8 cellular contexts compared by ENCODE assay signal in the genomic region with DNA sequence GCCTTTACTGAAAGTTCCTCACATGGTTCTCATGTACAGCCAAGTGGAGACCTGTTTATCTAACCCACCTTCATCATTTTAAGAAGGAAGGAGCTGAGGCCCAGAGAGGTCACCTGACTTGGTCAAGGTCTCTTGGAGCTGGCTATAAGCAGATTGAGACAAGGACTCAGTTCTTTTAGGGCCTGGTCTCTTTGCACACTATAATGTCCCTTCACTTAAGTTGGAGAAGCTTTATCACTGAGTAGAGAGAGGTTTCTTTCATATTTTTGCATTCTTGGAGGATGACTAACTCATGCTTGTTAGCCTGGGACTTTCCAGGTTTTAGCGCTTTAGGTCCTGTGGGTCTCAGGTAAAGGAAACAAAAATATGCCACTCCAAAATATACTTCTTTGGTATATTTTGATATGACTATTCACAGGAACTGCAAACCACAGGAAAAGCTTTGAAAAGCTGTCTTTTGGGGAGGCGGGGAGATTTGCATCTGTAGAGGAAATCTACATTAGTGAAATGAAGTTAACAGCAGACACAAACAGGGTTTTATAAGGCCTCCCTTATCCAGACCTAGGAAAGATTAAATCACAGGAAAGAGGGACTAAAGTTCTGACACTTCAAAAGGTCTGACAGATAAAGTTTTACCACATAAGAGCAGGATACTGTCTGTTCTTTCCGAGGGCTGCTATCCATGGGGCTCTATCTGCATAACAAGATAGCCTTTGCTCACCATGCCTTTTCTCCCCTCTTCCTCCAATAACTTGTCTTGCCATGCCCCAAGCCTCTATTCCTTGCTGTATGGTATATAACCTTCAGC.
DNase-seq lines count a peak whose midpoint lies in the region; ATAC-seq and TF ChIP-seq lines count a peak whose summit lies in the region.

No MANE protein-coding gene starts in this region.

- peaks cover 67% of the 10 kb centered on the region for H3K4me1 Mint-ChIP-seq in Calu3 (ENCODE audit: low read depth, unreplicated experiment)

- peak overlapping the region; percentile 9 for H3K4me3 Mint-ChIP-seq in Calu3 (ENCODE audit: low read depth, unreplicated experiment)

- H3K4me1 ChIP-seq in GM23248 (ENCODE audit: insufficient read depth) (peaks cover 6% of the 10 kb centered on the region; the same call in 1 of the 2 replicates), RWPE2 (ENCODE audit: insufficient read depth, poor library complexity, severe bottlenecking) (peaks cover 11% of the 10 kb centered on the region), mammary epithelial cell (ENCODE audit: insufficient read depth, low read length) (peaks cover 14% of the 10 kb centered on the region), OCI-LY7 (ENCODE audit: insufficient read depth, low read length, poor library complexity, severe bottlenecking) (peaks cover 11% of the 10 kb centered on the region), A673 (ENCODE audit: insufficient read depth, low read length, poor library complexity, severe bottlenecking) (no peaks in the 10 kb centered on the region)

- dilution Hi-C loops in mammary epithelial cell (cut with HindIII; ENCODE audit: low sequenced_read_pairs) = no loop called here

- CTCF ChIA-PET in Calu3 (lab: Charles Lee) = interaction anchor here (0.5 to 1.5 kb wide), 6 partner anchors 59 to 674 kb away, joined by 3 to 9 read pairs (median 3); no protein-coding TSS in a partner anchor
- CTCF ChIA-PET in mammary epithelial cell (lab: Charles Lee; ENCODE audit: low non-redundant PET) = interaction anchor here (0.6 kb wide), 1 partner anchor 1166 kb away, joined by 4 read pairs; no protein-coding TSS in a partner anchor
- CTCF ChIA-PET in OCI-LY7 (lab: Charles Lee; ENCODE audit: unreplicated experiment) = interaction anchor here (1.0 kb wide), 1 partner anchor 12 kb away, joined by 3 read pairs; no protein-coding TSS in a partner anchor
- CTCF ChIA-PET in A673 (lab: Charles Lee) = no interaction called here

- H3K27ac ChIP-seq in GM23248 (no peak overlapping the region), RWPE2 (ENCODE audit: poor library complexity, severe bottlenecking) (peak overlapping the region; percentile 42), mammary epithelial cell (ENCODE audit: insufficient read depth, low read depth, low read length) (peak overlapping the region; percentile 56), OCI-LY7 (ENCODE audit: low read depth, low read length, poor library complexity, severe bottlenecking) (no peak overlapping the region), A673 (ENCODE audit: low read depth, low read length, poor library complexity, severe bottlenecking) (no peak overlapping the region)

- TF ChIP-seq CTCF in Calu3 (IDR thresholded peaks at IDR 0.05; ENCODE audit: unreplicated experiment) = no peak
- no peak for TF ChIP-seq CTCF in RWPE2 (IDR thresholded peaks at IDR 0.05; ENCODE audit: poor library complexity, severe bottlenecking)
- no peak for TF ChIP-seq CTCF in mammary epithelial cell (conservative IDR thresholded peaks at IDR 0.05 in 1 of 2, IDR thresholded peaks at IDR 0.05 in 1 of 2; ENCODE audit: extremely low read depth in 1 of 2, insufficient read depth in 1 of 2, low read depth in 1 of 2, low read length in 2 of 2)
- no peak for TF ChIP-seq CTCF in OCI-LY7 (conservative IDR thresholded peaks at IDR 0.05; ENCODE audit: low read length)
- no peak for TF ChIP-seq CTCF in A673 (conservative IDR thresholded peaks at IDR 0.05; ENCODE audit: low read depth, low read length)

- no peaks in the 10 kb centered on the region for H3K9me2 ChIP-seq in GM23248 (ENCODE audit: insufficient read depth)
- no peaks in the 10 kb centered on the region for H3K9me2 ChIP-seq in OCI-LY7 (ENCODE audit: insufficient read depth, low read length)

- H3K9ac ChIP-seq in GM23248 (no peak overlapping the region), mammary epithelial cell (ENCODE audit: insufficient read depth, low read length) (no peak overlapping the region)

- H3F3A ChIP-seq in GM23248 (ENCODE audit: insufficient read depth) = no peaks in the 10 kb centered on the region

- H3K4me2 ChIP-seq in GM23248 (ENCODE audit: unreplicated experiment) (no peak overlapping the region), mammary epithelial cell (ENCODE audit: insufficient read depth, low read depth, low read length) (peak overlapping the region; percentile 55), OCI-LY7 (ENCODE audit: low read length) (no peak overlapping the region)

- WGBS in GM23248 (ENCODE audit: low coverage in 1 of 2, low lambda C conversion rate in 2 of 2, missing lambda C conversion rate in 2 of 2), 2 experiments = 91 to 94% methylated on average over 3 of the region's 3 CpGs
- WGBS in mammary epithelial cell (ENCODE audit: low coverage, missing lambda C conversion rate) = 61% methylated on average over 3 of the region's 3 CpGs

- H3K36me3 Mint-ChIP-seq in Calu3 (ENCODE audit: insufficient read depth, unreplicated experiment) = peaks cover 9% of the 10 kb centered on the region

- no peaks in the 10 kb centered on the region for H3K27me3 Mint-ChIP-seq in Calu3 (ENCODE audit: unreplicated experiment)

- peak overlapping the region; percentile 90 for H3K27ac Mint-ChIP-seq in Calu3 (ENCODE audit: unreplicated experiment)

- BruUV-seq in Calu3 (replicated peaks; lab: Mats Ljungman, UMichigan) (no TSS peak), mammary epithelial cell (replicated peaks; lab: Mats Ljungman, UMichigan) (no TSS peak), OCI-LY7 (replicated peaks; lab: Mats Ljungman, UMichigan) (no TSS peak), A673 (replicated peaks; lab: Mats Ljungman, UMichigan) (no TSS peak)

- peaks cover under 1% of the 10 kb centered on the region for H3K9me3 Mint-ChIP-seq in Calu3 (ENCODE audit: low read depth, unreplicated experiment)

- H4K20me1 ChIP-seq in GM23248 (ENCODE audit: insufficient read depth) = no peaks in the 10 kb centered on the region
- H4K20me1 ChIP-seq in mammary epithelial cell (ENCODE audit: insufficient read depth, low read length) = no peaks in the 10 kb centered on the region
- H4K20me1 ChIP-seq in OCI-LY7 (ENCODE audit: insufficient read depth, low read length) = no peaks in the 10 kb centered on the region

- H3K36me3 ChIP-seq in GM23248 (ENCODE audit: low read depth) = no peaks in the 10 kb centered on the region
- H3K36me3 ChIP-seq in RWPE2 (ENCODE audit: low read depth) = no peaks in the 10 kb centered on the region
- H3K36me3 ChIP-seq in mammary epithelial cell (ENCODE audit: insufficient read depth, low read length) = no peaks in the 10 kb centered on the region
- no peaks in the 10 kb centered on the region for H3K36me3 ChIP-seq in OCI-LY7 (ENCODE audit: insufficient read depth, low read length)
- H3K36me3 ChIP-seq in A673 (ENCODE audit: insufficient read depth, low read length, poor library complexity, severe bottlenecking) = no peaks in the 10 kb centered on the region

- H3K27me3 ChIP-seq in GM23248 (replicated peaks; ENCODE audit: insufficient read depth) = no peaks in the 10 kb centered on the region
- H3K27me3 ChIP-seq in RWPE2 (ENCODE audit: insufficient read depth, poor library complexity, severe bottlenecking) = no peaks in the 10 kb centered on the region
- no peaks in the 10 kb centered on the region for H3K27me3 ChIP-seq in mammary epithelial cell (ENCODE audit: insufficient read depth, low read length)
- H3K27me3 ChIP-seq in A673 (replicated peaks; ENCODE audit: insufficient read depth, low read depth, low read length, poor library complexity) = no peaks in the 10 kb centered on the region

- POLR2A ChIA-PET in OCI-LY7 (lab: Charles Lee) = interaction anchor here (0.6 to 1.5 kb wide), 3 partner anchors 25 to 139 kb away, joined by 3 read pairs; no protein-coding TSS in a partner anchor
- POLR2A ChIA-PET in A673 (lab: Charles Lee; ENCODE audit: low non-redundant PET) = no interaction called here

- DNase-seq in Calu3 (peak; percentile 47), GM23248 (peak; percentile 27), RWPE2 (ENCODE audit: low spot score) (no peak), mammary epithelial cell (peak; percentile 84), OCI-LY7 (ENCODE audit: low spot score) (no peak), ureter (ENCODE audit: low spot score) (no peak), A673 (ENCODE audit: low spot score) (no peak)
- DNase-seq in stimulated activated CD4-positive, alpha-beta T cell treated with anti-CD3 and anti-CD28 coated beads, TNF-alpha, amount 100 ng/mL, for 48 hours (ENCODE audit: low read depth in 3 of 3) = peak in 2 of 3 donors; percentile 47 to 48

- peak; percentile 99 for ATAC-seq in RWPE2 (ENCODE audit: low read depth)

- in situ Hi-C loops in GM23248 (cut with MboI) = no loop called here
- in situ Hi-C loops in mammary epithelial cell (cut with MboI; ENCODE audit: low sequenced_read_pairs in 2 of 2) = no loop called here

- no peak overlapping the region for H3K4me3 ChIP-seq in GM23248
- no peak overlapping the region for H3K4me3 ChIP-seq in RWPE2 (ENCODE audit: severe bottlenecking)
- no peak overlapping the region for H3K4me3 ChIP-seq in mammary epithelial cell (replicated peaks in 1 of 3; ENCODE audit: insufficient read depth in 1 of 3, low read depth in 2 of 3, low read length in 3 of 3)
- H3K4me3 ChIP-seq in OCI-LY7 (ENCODE audit: low read depth, low read length, poor library complexity, severe bottlenecking) = no peak overlapping the region
- H3K4me3 ChIP-seq in A673 (ENCODE audit: low read depth, low read length, poor library complexity, severe bottlenecking) = no peak overlapping the region

- H2AFZ ChIP-seq in GM23248 (no peak overlapping the region), mammary epithelial cell (ENCODE audit: low read depth, low read length) (peak overlapping the region; percentile 83), OCI-LY7 (ENCODE audit: low read length) (no peak overlapping the region)

- intact Hi-C loops in Calu3 (cut with micrococcal nuclease; ENCODE audit: unreplicated experiment) (loop anchor here (2.0 kb wide), 1 partner anchor 28 kb away; no protein-coding TSS in a partner anchor), mammary epithelial cell (cut with micrococcal nuclease) (no loop called here), OCI-LY7 (cut with micrococcal nuclease; ENCODE audit: unreplicated experiment) (no loop called here), A673 (cut with micrococcal nuclease; ENCODE audit: unreplicated experiment) (no loop called here)

- H3K9me3 ChIP-seq in GM23248 (ENCODE audit: low read depth) (no peaks in the 10 kb centered on the region), RWPE2 (ENCODE audit: severe bottlenecking) (no peaks in the 10 kb centered on the region), mammary epithelial cell (replicated peaks; ENCODE audit: insufficient read depth, low read length) (no peaks in the 10 kb centered on the region), OCI-LY7 (ENCODE audit: low read length) (no peaks in the 10 kb centered on the region), A673 (ENCODE audit: low read depth, low read length, poor library complexity, severe bottlenecking) (no peaks in the 10 kb centered on the region)

- no peaks in the 10 kb centered on the region for H3K79me2 ChIP-seq in GM23248 (ENCODE audit: insufficient read depth)
- H3K79me2 ChIP-seq in mammary epithelial cell (ENCODE audit: insufficient read depth, low read length) = no peaks in the 10 kb centered on the region
- H3K79me2 ChIP-seq in OCI-LY7 (ENCODE audit: insufficient read depth, low read depth, low read length) = no peaks in the 10 kb centered on the region

Comparison
In these comparisons a context has a peak if more than half of its experiments do, and no peak if none do; other contexts are left out.
1. DNase-seq: peak in Calu3 (single experiment), GM23248 (single experiment), mammary epithelial cell (single experiment) and stimulated activated CD4-positive, alpha-beta T cell treated with anti-CD3 and anti-CD28 coated beads, TNF-alpha, amount 100 ng/mL, for 48 hours (2 of 3); none in RWPE2 (single experiment), OCI-LY7 (single experiment), ureter (single experiment) and A673 (single experiment).
2. H3K27ac ChIP-seq: peak in RWPE2 (single experiment) and mammary epithelial cell (single experiment); none in GM23248 (single experiment), OCI-LY7 (single experiment) and A673 (single experiment).